ENCODE assay signal across 29 cellular contexts in genomic region chr16:60142991-60143705, GRCh38.
DNase-seq lines count a peak whose midpoint lies in the region; ATAC-seq, FAIRE-seq and TF ChIP-seq lines count a peak whose summit lies in the region.
"Had no signal": no experiment of that assay in that cellular context is flagged by ENCODE, and none has a peak within 500 bp of the region (broad histone marks: within the 10 kb centered on the region; RNA-seq: fewer than 3 reads in every experiment).

No MANE protein-coding gene starts in this region.

- H3K27ac ChIP-seq in HUES6 (ENCODE audit: low read depth, low read length) (peak overlapping the region; percentile 53; the same call in 1 of the 2 replicates), H1 (ENCODE audit: low read depth, low read length) (no peak overlapping the region), neural cell (ENCODE audit: low read length) (no peak overlapping the region)
- H3K27ac ChIP-seq: dorsolateral prefrontal cortex, hepatocyte, left lung, right lobe of liver, thyroid gland had no signal

- no peak for FAIRE-seq in H1 (lab: Jason Lieb, UNC)
- FAIRE-seq: D721Med, HepG2 had no signal

- POLR2A ChIA-PET in H1 (lab: Charles Lee; ENCODE audit: partially characterized antibody), result no interaction called here

- H3K4me1 ChIP-seq in HUES6 (ENCODE audit: control insufficient read depth, insufficient read depth, low read length), result peaks cover 6% of the 10 kb centered on the region; the same call in 1 of the 2 replicates
- peaks cover 0 to 3% (median 0%) of the 10 kb centered on the region in 4 experiments; a peak in 2 of 7 replicates for H3K4me1 ChIP-seq in H1 (replicated peaks in 1 of 4; ENCODE audit: control insufficient read depth in 3 of 4, insufficient read depth in 4 of 4, low read length in 3 of 4)
- H3K4me1 ChIP-seq: left lung, right lobe of liver, thyroid gland had no signal

- H3K9ac ChIP-seq in HUES6 (ENCODE audit: low read length) (no peak overlapping the region), H1 (replicated peaks in 1 of 4; ENCODE audit: extremely low read depth in 1 of 4, low read depth in 3 of 4, low read length in 3 of 4) (no peak overlapping the region), neural cell (ENCODE audit: low read length) (no peak overlapping the region)
- H3K9ac ChIP-seq: SK-N-SH had no signal

- no peak overlapping the region for H2BK20ac ChIP-seq in H1 (ENCODE audit: low read length)

- H3K27me3 ChIP-seq in HUES6 (ENCODE audit: control insufficient read depth, insufficient read depth, low read length) (no peaks in the 10 kb centered on the region), H1 (replicated peaks in 1 of 4; ENCODE audit: control insufficient read depth in 3 of 4, extremely low read depth in 1 of 4, insufficient read depth in 3 of 4, low read length in 3 of 4) (no peaks in the 10 kb centered on the region), neural cell (ENCODE audit: insufficient read depth, low read depth, low read length) (no peaks in the 10 kb centered on the region)
- H3K27me3 ChIP-seq: hepatocyte, left lung, right lobe of liver, thyroid gland had no signal

- H4K8ac ChIP-seq in H1 (ENCODE audit: extremely low read depth, insufficient read depth, low read length), result no peak overlapping the region

- no peaks in the 10 kb centered on the region; the same call in 1 of the 2 replicates for H3K23me2 ChIP-seq in H1 (ENCODE audit: low read depth, low read length)

- no peaks in the 10 kb centered on the region for H3F3A ChIP-seq in neural cell (ENCODE audit: insufficient read depth, low read length, poor library complexity, severe bottlenecking)

- WGBS in H1 (ENCODE audit: extremely low coverage in 1 of 2, insufficient coverage in 1 of 2, insufficient read length in 1 of 2, insufficient replicate concordance in 2 of 2, low coverage in 1 of 2, low lambda C conversion rate in 2 of 2, missing lambda C conversion rate in 1 of 2), 2 experiments, result 86% methylated on average over 2 of the region's 2 CpGs; no CpG with 5 or more reads in 1 of the 2 experiments

- no peak overlapping the region for H3K14ac ChIP-seq in H1 (ENCODE audit: insufficient read length)

- no peak overlapping the region for H2BK5ac ChIP-seq in H1 (ENCODE audit: low read depth, low read length)

- CTCF ChIA-PET in H1 (lab: Charles Lee; ENCODE audit: partially characterized antibody), result no interaction called here

- no peak overlapping the region for H2AK5ac ChIP-seq in H1 (ENCODE audit: low read depth, low read length)

- H3K36me3 ChIP-seq in HUES6 (ENCODE audit: control insufficient read depth, insufficient read depth, low read length) (no peaks in the 10 kb centered on the region), H1 (ENCODE audit: control insufficient read depth in 2 of 4, insufficient read depth in 4 of 4, low read length in 3 of 4) (no peaks in the 10 kb centered on the region), neural cell (ENCODE audit: insufficient read depth, low read length) (no peaks in the 10 kb centered on the region)
- H3K36me3 ChIP-seq: left lung, right lobe of liver, thyroid gland had no signal

- H2BK12ac ChIP-seq in H1 (ENCODE audit: low read depth, low read length), result no peak overlapping the region

- H4K20me1 ChIP-seq in H1 (replicated peaks in 1 of 2; ENCODE audit: control insufficient read depth in 1 of 2, insufficient read depth in 2 of 2, low read length in 2 of 2) (no peaks in the 10 kb centered on the region), neural cell (ENCODE audit: insufficient read depth) (no peaks in the 10 kb centered on the region)

- TF ChIP-seq EP300 in H1 (IDR thresholded peaks at IDR 0.05; ENCODE audit: borderline replicate concordance in 1 of 2, low read depth in 2 of 2, low read length in 2 of 2) (no peak), neural cell (conservative IDR thresholded peaks at IDR 0.05; ENCODE audit: poor library complexity, severe bottlenecking) (peak; percentile 95)

- H2BK15ac ChIP-seq in H1 (ENCODE audit: low read length), result no peak overlapping the region

- no peak overlapping the region for H3K56ac ChIP-seq in H1 (replicated peaks; ENCODE audit: insufficient read length, low read depth, low read length)

- no peak for ATAC-seq in omental fat pad (ENCODE audit: low FRiP score)
- ATAC-seq: HepG2, left lung, natural killer cell, right lobe of liver had no signal

- H3K79me2 ChIP-seq in H1 (ENCODE audit: control insufficient read depth in 1 of 2, insufficient read depth in 2 of 2, low read length in 2 of 2) (no peaks in the 10 kb centered on the region), neural cell (replicated peaks; ENCODE audit: insufficient read depth, low read length) (no peaks in the 10 kb centered on the region)
- H3K79me2 ChIP-seq: hepatocyte had no signal

- H4K5ac ChIP-seq in H1 (ENCODE audit: insufficient read length, low read depth, low read length), result no peak overlapping the region

- no peak for TF ChIP-seq POLR2A in H1 (IDR thresholded peaks at IDR 0.05; ENCODE audit: control extremely low read depth in 1 of 2, low read depth in 2 of 2, low read length in 2 of 2)

- H2BK120ac ChIP-seq in H1 (replicated peaks; ENCODE audit: low read depth, low read length), result no peak overlapping the region

- TF ChIP-seq CTCF in H1 (IDR thresholded peaks at IDR 0.05; ENCODE audit: control extremely low read depth in 1 of 3, insufficient read depth in 1 of 3, low read depth in 1 of 3, low read length in 3 of 3) (no peak), neural cell (IDR thresholded peaks at IDR 0.05; ENCODE audit: poor library complexity, severe bottlenecking) (no peak), omental fat pad (IDR thresholded peaks at IDR 0.05) (no peak)

- H3K4ac ChIP-seq in H1 (replicated peaks; ENCODE audit: insufficient read length, low read depth, low read length), result no peak overlapping the region

- TF ChIP-seq RAD21 in H1 (IDR thresholded peaks at IDR 0.05 in 1 of 2, conservative IDR thresholded peaks at IDR 0.05 in 1 of 2; ENCODE audit: low read depth in 2 of 2, low read length in 2 of 2) (no peak), neural cell (conservative IDR thresholded peaks at IDR 0.05) (no peak)

- no peak overlapping the region for H3K23ac ChIP-seq in H1 (ENCODE audit: insufficient read length)

- H3K18ac ChIP-seq in H1 (ENCODE audit: extremely low read depth, low read length), result no peak overlapping the region

- H3K4me3 ChIP-seq in HUES6 (ENCODE audit: low read depth, low read length) (no peak overlapping the region), H1 (ENCODE audit: extremely low read depth in 1 of 4, insufficient read depth in 2 of 4, low read depth in 3 of 4, low read length in 4 of 4) (no peak overlapping the region), neural cell (ENCODE audit: low read length) (no peak overlapping the region)
- H3K4me3 ChIP-seq: dorsolateral prefrontal cortex, hepatocyte, left lung, right lobe of liver, thyroid gland had no signal

- H2AFZ ChIP-seq in H1 (ENCODE audit: low read length) (no peak overlapping the region), neural cell (ENCODE audit: low read depth, low read length) (no peak overlapping the region)
- H2AFZ ChIP-seq: hepatocyte had no signal

- no peaks in the 10 kb centered on the region for H3K79me1 ChIP-seq in H1 (ENCODE audit: low read depth, low read length)

- no peaks in the 10 kb centered on the region for H3K9me2 ChIP-seq in neural cell (ENCODE audit: insufficient read depth, low read length)
- H3K9me2 ChIP-seq: SK-N-SH had no signal

- H3K9me3 ChIP-seq in HUES6 (ENCODE audit: control insufficient read depth, insufficient read depth, low read depth, low read length) (peaks cover 11% of the 10 kb centered on the region), H1 (ENCODE audit: insufficient read depth in 2 of 2, low read depth in 1 of 2, low read length in 1 of 2) (no peaks in the 10 kb centered on the region), neural cell (ENCODE audit: low read length) (no peaks in the 10 kb centered on the region)
- H3K9me3 ChIP-seq: right lobe of liver, thyroid gland had no signal

- no peak overlapping the region for H4K91ac ChIP-seq in H1 (replicated peaks; ENCODE audit: insufficient read length, low read length)

- DNase-seq in EH (ENCODE audit: low read depth) (peak; percentile 75), H1 (ENCODE audit: low read depth in 1 of 2, low spot score in 2 of 2) (no peak), COLO829 (ENCODE audit: low spot score) (no peak), hepatic stellate cell (ENCODE audit: low spot score) (no peak), omental fat pad (ENCODE audit: low spot score) (no peak), NAMALWA (ENCODE audit: low spot score) (no peak)
- DNase-seq: activated CD4-positive, alpha-beta T cell treated with anti-CD3 and anti-CD28 coated beads for 48 hours; activated naive CD4-positive, alpha-beta T cell; activated T-cell treated with anti-CD3 and anti-CD28 coated beads, Interleukin-2, amount 50 U/mL, for 48 hours; amniotic stem cell; central memory CD4-positive, alpha-beta T cell; dorsolateral prefrontal cortex; Kasumi-1; left lung; midbrain; natural killer cell; NCI-H1105; NCI-H2029 treated with DMSO at 0.1 percent for 48 hours; NCI-H2227 treated with DMSO at 0.1 percent for 48 hours; NCI-H748 treated with DMSO at 0.1 percent for 48 hours; right lobe of liver; SK-N-SH; T-helper 2 cell; thyroid gland had no signal

- H3K4me2 ChIP-seq in H1 (ENCODE audit: insufficient read depth in 1 of 2, low read depth in 2 of 2, low read length in 2 of 2) (no peak overlapping the region), neural cell (ENCODE audit: low read length) (no peak overlapping the region)
- H3K4me2 ChIP-seq: hepatocyte, SK-N-SH had no signal

TF ChIP-seq in H1, 55 proteins besides CTCF, POLR2A, EP300 and RAD21:
- TF ChIP-seq TEAD4 (IDR thresholded peaks at IDR 0.05; ENCODE audit: low read depth, low read length) (0 out of 2 replicates have a peak, but pooled peaks have one; percentile 44), JUN (IDR thresholded peaks at IDR 0.05; ENCODE audit: low read depth, low read length) (no peak)
